In genomic region chr1:92877081-92877711, GRCh38 we compare ENCODE assay signal across 13 cellular contexts. TPM values are rescaled to one million over a fixed set of nuclear protein-coding genes. Genes with fewer than 3 reads are reported as not detected.
DNase-seq lines count a peak whose midpoint lies in the region; ATAC-seq lines count a peak whose summit lies in the region.
"Had no signal": no experiment of that assay in that cellular context is flagged by ENCODE, and none has a peak within 500 bp of the region (broad histone marks: within the 10 kb centered on the region; RNA-seq: fewer than 3 reads in every experiment).

No MANE protein-coding gene starts in this region.

- no peaks in the 10 kb centered on the region for H3K27me3 Mint-ChIP-seq in activated T-helper 1 cell treated with anti-CD3 and anti-CD28 coated beads, Interleukin-12 subunit alpha, Interleukin-12 subunit beta, Interleukin-2, Interleukin-4 antibody, amounts not matched to agents 30 ng/mL and 10 ng/mL and 1 ng/mL, durations not matched to agents 14 hours and 24 hours and 36 hours (ENCODE audit: insufficient read depth)
- no peaks in the 10 kb centered on the region for H3K27me3 Mint-ChIP-seq in naive thymus-derived CD8-positive, alpha-beta T cell

- H3K36me3 Mint-ChIP-seq in activated T-helper 1 cell treated with anti-CD3 and anti-CD28 coated beads, Interleukin-12 subunit alpha, Interleukin-12 subunit beta, Interleukin-2, Interleukin-4 antibody, amounts not matched to agents 30 ng/mL and 10 ng/mL and 1 ng/mL, durations not matched to agents 14 hours and 24 hours and 36 hours (ENCODE audit: low read depth), result peaks cover 22% of the 10 kb centered on the region
- peaks cover 5 to 33% (median 27%) of the 10 kb centered on the region in 3 donors for H3K36me3 Mint-ChIP-seq in naive thymus-derived CD8-positive, alpha-beta T cell

- 0 out of 2 replicates have a peak overlapping the region, but pooled peaks have one; percentile 5 for H3K4me3 ChIP-seq in MG63
- H3K4me3 ChIP-seq: A549, lung, thyroid gland had no signal

- H3K4me3 Mint-ChIP-seq in activated T-helper 1 cell treated with anti-CD3 and anti-CD28 coated beads, Interleukin-12 subunit alpha, Interleukin-12 subunit beta, Interleukin-2, Interleukin-4 antibody, amounts not matched to agents 30 ng/mL and 10 ng/mL and 1 ng/mL, durations not matched to agents 14 hours and 24 hours and 36 hours, result peak overlapping the region; percentile 54
- H3K4me3 Mint-ChIP-seq in naive thymus-derived CD8-positive, alpha-beta T cell, result peak overlapping the region in 9 of 10 donors; percentile 5 to 75 (median 42)

- H3K4me1 Mint-ChIP-seq in activated T-helper 1 cell treated with anti-CD3 and anti-CD28 coated beads, Interleukin-12 subunit alpha, Interleukin-12 subunit beta, Interleukin-2, Interleukin-4 antibody, amounts not matched to agents 30 ng/mL and 10 ng/mL and 1 ng/mL, durations not matched to agents 14 hours and 24 hours and 36 hours (ENCODE audit: low read depth), result peaks cover 14% of the 10 kb centered on the region
- peaks cover 7 to 32% (median 25%) of the 10 kb centered on the region in 4 donors for H3K4me1 Mint-ChIP-seq in naive thymus-derived CD8-positive, alpha-beta T cell

- H3K27me3 ChIP-seq in MG63, result no peaks in the 10 kb centered on the region
- H3K27me3 ChIP-seq: thyroid gland had no signal

- peaks cover 6% of the 10 kb centered on the region for H3K9me3 ChIP-seq in MG63
- H3K9me3 ChIP-seq: thyroid gland had no signal

- H3K27ac Mint-ChIP-seq in activated T-helper 1 cell treated with anti-CD3 and anti-CD28 coated beads, Interleukin-12 subunit alpha, Interleukin-12 subunit beta, Interleukin-2, Interleukin-4 antibody, amounts not matched to agents 30 ng/mL and 10 ng/mL and 1 ng/mL, durations not matched to agents 14 hours and 24 hours and 36 hours, result no peak overlapping the region
- H3K27ac Mint-ChIP-seq in naive thymus-derived CD8-positive, alpha-beta T cell, result peak overlapping the region; percentile 49 to 84 (median 71)

- intact Hi-C loops in activated T-helper 1 cell treated with anti-CD3 and anti-CD28 coated beads, Interleukin-12 subunit alpha, Interleukin-12 subunit beta, Interleukin-2, Interleukin-4 antibody, amounts not matched to agents 30 ng/mL and 10 ng/mL and 1 ng/mL, durations not matched to agents 14 hours and 24 hours and 36 hours (cut with micrococcal nuclease), result no loop called here

- peaks cover 4% of the 10 kb centered on the region for H3K9me3 Mint-ChIP-seq in activated T-helper 1 cell treated with anti-CD3 and anti-CD28 coated beads, Interleukin-12 subunit alpha, Interleukin-12 subunit beta, Interleukin-2, Interleukin-4 antibody, amounts not matched to agents 30 ng/mL and 10 ng/mL and 1 ng/mL, durations not matched to agents 14 hours and 24 hours and 36 hours
- peaks cover 0 to 4% (median 0%) of the 10 kb centered on the region in 9 donors for H3K9me3 Mint-ChIP-seq in naive thymus-derived CD8-positive, alpha-beta T cell

- peak in 1 of 2 donors; percentile 25 for ATAC-seq in naive thymus-derived CD8-positive, alpha-beta T cell
- ATAC-seq in HG03460 (IDR thresholded peaks at IDR 0.05; ENCODE audit: unreplicated experiment), result no peak
- ATAC-seq: A549 had no signal

- peaks cover 8% of the 10 kb centered on the region; the same call in 1 of the 2 replicates for H3K36me3 ChIP-seq in MG63
- H3K36me3 ChIP-seq: thyroid gland had no signal

- peak; percentile 16 for DNase-seq in NCI-H187 treated with DMSO at 0.1 percent for 48 hours (lab: John Stamatoyannopoulos, UW)
- DNase-seq in NCI-H187 (lab: John Stamatoyannopoulos, UW), result no peak
- DNase-seq in MG63, result no peak
- no peak for DNase-seq in activated T-helper 1 cell treated with anti-CD3 and anti-CD28 coated beads, Interleukin-12 subunit alpha, Interleukin-12 subunit beta, Interleukin-2, Interleukin-4 antibody, amounts not matched to agents 30 ng/mL and 10 ng/mL and 1 ng/mL, durations not matched to agents 14 hours and 24 hours and 36 hours (ENCODE audit: low spot score)
- peak in 1 of 10 donors; percentile 10 for DNase-seq in naive thymus-derived CD8-positive, alpha-beta T cell
- DNase-seq in 8988T, result no peak
- no peak for DNase-seq in effector CD8-positive, alpha-beta T cell (lab: John Stamatoyannopoulos, UW)
- DNase-seq: erythroblast, GOT3, thyroid gland had no signal

- POLR2A ChIA-PET in naive thymus-derived CD8-positive, alpha-beta T cell (lab: Charles Lee), result interaction anchor here (1.5 to 1.8 kb wide), 2 partner anchors 83 to 85 kb away, joined by 3 to 4 read pairs; partner anchors contain the start of gene DIPK1A

RNA-seq across cellular contexts. Expression of gene RPL5, which starts 45.4 kb away (rescaled TPM):
- total RNA-seq in MG63 (2014; rRNA removed; shearing (Covaris generic); ENCODE audit: low replicate concordance), result 2,302 and 3,969 TPM in 2 replicates
- 1,115 and 1,120 TPM in 2 replicates for total RNA-seq in activated T-helper 1 cell treated with anti-CD3 and anti-CD28 coated beads, Interleukin-12 subunit alpha, Interleukin-12 subunit beta, Interleukin-2, Interleukin-4 antibody, amounts not matched to agents 30 ng/mL and 10 ng/mL and 1 ng/mL, durations not matched to agents 14 hours and 24 hours and 36 hours
- total RNA-seq in naive thymus-derived CD8-positive, alpha-beta T cell, result 1,000 to 10,000 TPM; 1,607 to 1,641 TPM
- polyA plus RNA-seq in naive thymus-derived CD8-positive, alpha-beta T cell, result 1,000 to 10,000 TPM; 3,250 to 3,560 (median 3,276) TPM
